ENCODE assay signal across 23 cellular contexts in the genomic region with DNA sequence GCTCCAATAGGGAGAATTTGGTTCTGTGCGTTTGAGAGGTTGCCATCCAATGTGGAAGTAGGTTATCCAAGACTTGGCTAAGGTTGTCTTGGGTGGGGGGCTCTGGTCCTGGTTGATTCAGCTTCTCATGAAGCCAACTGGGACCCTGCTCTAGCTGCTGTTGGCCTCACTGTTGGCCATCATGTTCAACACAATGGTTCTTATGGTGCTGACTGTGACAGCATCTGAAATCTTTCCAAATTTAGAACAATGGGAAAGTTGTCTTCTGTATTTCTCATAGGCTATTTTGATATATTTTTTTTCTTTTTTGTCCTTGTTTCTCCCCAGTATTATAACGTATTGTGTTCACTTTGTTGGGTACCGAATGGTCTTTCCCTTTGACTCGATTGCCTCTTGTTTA.
DNase-seq lines count a peak whose midpoint lies in the region; TF ChIP-seq lines count a peak whose summit lies in the region.
"Had no signal": no experiment of that assay in that cellular context is flagged by ENCODE, and none has a peak within 500 bp of the region (broad histone marks: within the 10 kb centered on the region; RNA-seq: fewer than 3 reads in every experiment).

No MANE protein-coding gene starts in this region.

- TF ChIP-seq CTCF in GM13976 (IDR thresholded peaks at IDR 0.05; ENCODE audit: borderline replicate concordance, control extremely low read depth, extremely low read depth, insufficient read depth, missing control alignments) (no peak), lower leg skin (IDR thresholded peaks at IDR 0.05) (no peak)

- H3K27ac ChIP-seq in angular gyrus (ENCODE audit: low read depth, low read length) = peak overlapping the region; percentile 82
- peak overlapping the region; percentile 79 for H3K27ac ChIP-seq in temporal lobe (ENCODE audit: low read depth, low read length)
- H3K27ac ChIP-seq: A549, GM23248, HL-60, PC-9 had no signal

- intact Hi-C loops in lower leg skin (cut with DNase I; ENCODE audit: low total_unique reads) = no loop called here

- no peak overlapping the region for H3K4me3 ChIP-seq in lower leg skin (ENCODE audit: low read depth, poor library complexity, severe bottlenecking)
- H3K4me3 ChIP-seq: A549, GM23248, PC-9 had no signal

- in situ Hi-C loops in GM13976 (cut with MboI; ENCODE audit: low sequenced_read_pairs, unreplicated experiment) = no loop called here

- DNase-seq in globus pallidus (ENCODE audit: low spot score) (peak; percentile 90), midbrain (lab: John Stamatoyannopoulos, UW) (peak; percentile 84), GM13976 (ENCODE audit: low spot score) (no peak), lower leg skin (ENCODE audit: low spot score in 2 of 2) (no peak), NCI-H82 (lab: John Stamatoyannopoulos, UW) (no peak)
- DNase-seq: BE2C; CD4-positive, CD25-positive, alpha-beta regulatory T cell; DMS79 treated with DMSO at 0.1 percent for 48 hours; GM23248; H9; KG1; NCI-H1092; NCI-H1436; NCI-H2029; NCI-H2227 treated with DMSO at 0.1 percent for 48 hours; NCI-H510A; PC-9; RPMI8226; SHP77 had no signal

- no peak for TF ChIP-seq POLR2A in lower leg skin (IDR thresholded peaks at IDR 0.05)

- 81 to 84% methylated on average over 4 of the region's 4 CpGs for WGBS in lower leg skin, 2 donors

Comparison
In these comparisons a context has a peak if more than half of its experiments do, and no peak if none do; other contexts are left out.
1. DNase-seq: peak in globus pallidus (single experiment) and midbrain (single experiment); none in GM13976 (single experiment), lower leg skin (0 of 2) and NCI-H82 (single experiment).